In the genomic region with DNA sequence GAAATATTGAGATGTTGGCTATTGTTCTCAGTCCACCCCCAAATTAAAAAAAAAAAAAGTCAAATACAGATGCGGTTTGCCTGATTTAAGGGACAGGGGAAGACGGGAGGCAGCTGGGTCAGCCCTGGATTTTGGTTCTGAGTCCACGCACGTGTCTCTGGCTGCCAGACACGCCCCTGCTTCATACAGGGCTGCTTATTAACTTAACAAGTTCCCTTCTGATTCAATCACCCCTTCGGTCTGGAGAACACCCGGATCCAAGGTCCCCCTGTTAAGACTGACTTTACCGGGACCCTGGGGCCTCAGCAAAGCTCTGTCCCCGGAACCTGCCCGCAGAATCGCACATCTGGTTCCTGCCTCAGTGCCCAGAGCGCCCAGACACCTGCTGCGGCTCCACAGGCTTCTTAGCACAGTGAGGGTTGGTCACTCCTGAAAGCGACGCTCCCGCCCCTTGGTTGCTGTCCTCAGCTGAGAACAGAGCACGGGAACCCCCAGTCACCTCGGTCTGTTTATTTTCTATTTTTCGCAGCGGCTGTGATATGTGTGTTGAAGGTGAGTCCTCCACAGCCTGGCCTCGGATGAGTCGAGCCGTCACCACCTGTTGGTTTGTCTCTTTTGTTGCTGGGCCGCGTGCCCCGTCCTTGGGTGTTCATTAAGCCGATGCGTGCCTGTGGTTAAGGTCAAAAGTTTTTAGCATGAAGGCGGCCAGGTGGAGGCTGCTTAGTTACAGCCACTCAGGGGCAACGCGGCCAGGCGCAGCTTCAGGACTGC, we compare ENCODE assay signal across 1 cellular context.
TF ChIP-seq lines count a peak whose summit lies in the region.

No MANE protein-coding gene starts in this region.

TF ChIP-seq in liver, 16 proteins besides CTCF, POLR2A, EP300 and RAD21 (continued from another document):
- TF ChIP-seq, protein P1, sequence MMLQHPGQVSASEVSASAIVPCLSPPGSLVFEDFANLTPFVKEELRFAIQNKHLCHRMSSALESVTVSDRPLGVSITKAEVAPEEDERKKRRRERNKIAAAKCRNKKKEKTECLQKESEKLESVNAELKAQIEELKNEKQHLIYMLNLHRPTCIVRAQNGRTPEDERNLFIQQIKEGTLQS (IDR thresholded peaks at IDR 0.05) = no peak
- no peak for TF ChIP-seq FOXA1 (IDR thresholded peaks at IDR 0.05)
- TF ChIP-seq FOXA2 (IDR thresholded peaks at IDR 0.05) = no peak
- no peak for TF ChIP-seq HNF4G (IDR thresholded peaks at IDR 0.05)
- TF ChIP-seq REST (IDR thresholded peaks at IDR 0.05) = no peak
TF ChIP-seq in liver: peak in this region for 6.
